Comparison of ENCODE assay signal across 1 cellular context in the genomic region with DNA sequence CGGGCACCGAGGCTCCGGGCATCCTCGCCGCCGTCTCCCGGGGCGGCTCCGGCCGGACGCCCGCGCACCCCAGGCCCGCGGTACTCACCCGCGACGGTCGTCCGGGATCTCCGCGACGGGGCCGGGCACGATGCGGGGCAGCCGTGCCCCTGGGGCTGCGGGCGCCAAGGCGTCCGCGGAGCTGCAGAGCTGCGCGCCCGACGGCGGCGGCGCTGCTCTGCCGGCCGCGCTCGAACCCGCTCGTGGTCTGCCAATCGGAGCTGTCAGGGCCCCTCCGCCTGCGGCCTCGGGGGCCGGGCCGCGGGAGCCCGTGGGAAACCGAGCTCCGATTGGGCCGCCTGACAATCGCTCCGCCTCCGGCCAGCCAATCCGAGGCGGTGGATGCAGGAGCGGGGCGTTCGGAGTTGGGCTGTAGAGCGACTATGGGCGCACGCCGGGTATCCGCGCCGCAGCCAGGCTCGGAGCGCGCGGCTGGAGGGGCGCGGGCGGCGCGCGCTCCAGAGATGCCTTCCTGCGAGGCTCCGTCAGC.
TF ChIP-seq lines count a peak whose summit lies in the region.

No MANE protein-coding gene starts in this region.

TF ChIP-seq in neural cell, 6 proteins besides CTCF, POLR2A, EP300 and RAD21 (continued from another document):
- peak; percentile 98 for TF ChIP-seq MXI1 (conservative IDR thresholded peaks at IDR 0.05; ENCODE audit: poor library complexity, severe bottlenecking)
- peak; percentile 3 for TF ChIP-seq TAF1 (IDR thresholded peaks at IDR 0.05; ENCODE audit: low read depth)
TF ChIP-seq in neural cell: peak in this region for 4.
